Comparison of ENCODE assay signal across 15 cellular contexts in the genomic region with DNA sequence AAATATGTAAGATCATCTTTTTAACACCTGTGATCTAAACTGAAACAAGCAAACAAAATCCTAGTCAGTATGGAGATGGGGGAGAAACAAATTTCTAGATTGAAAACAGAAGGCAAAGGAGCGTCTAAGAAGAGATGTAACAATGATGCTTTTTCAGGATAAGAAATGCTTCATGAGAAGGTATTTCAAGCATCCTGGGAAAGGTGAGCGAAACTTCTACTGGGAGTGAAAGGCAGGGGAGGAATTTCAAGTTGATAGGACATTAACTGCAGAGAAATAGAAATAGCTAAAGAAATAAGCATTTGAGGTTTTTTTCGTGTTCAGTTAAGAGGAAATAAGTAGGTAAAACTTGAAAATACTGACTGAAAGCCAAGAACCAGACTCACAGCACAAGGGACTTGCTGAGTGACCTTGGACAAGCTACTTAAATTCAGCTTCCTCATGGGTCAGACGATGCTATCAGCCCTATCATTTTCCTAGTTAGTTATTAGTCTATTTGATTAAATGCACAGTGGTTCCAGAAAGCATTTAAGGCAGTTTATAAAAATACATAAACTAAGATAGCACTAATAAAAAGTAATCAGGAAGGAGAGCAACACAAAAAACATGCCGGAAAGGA.
"Had no signal": no experiment of that assay in that cellular context is flagged by ENCODE, and none has a peak within 500 bp of the region (broad histone marks: within the 10 kb centered on the region; RNA-seq: fewer than 3 reads in every experiment).

No MANE protein-coding gene starts in this region.

- H3K9me3 Mint-ChIP-seq: activated naive CD4-positive, alpha-beta T cell treated with anti-CD3 and anti-CD28 coated beads, Interleukin-2, amount 50 U/mL, for 72 hours; activated T-cell treated with anti-CD3 and anti-CD28 coated beads, Interleukin-2, amount 50 U/mL, for 4 hours; nephron progenitor cell; T-helper 2 cell treated with Interferon-gamma antibody and Interleukin-4, amounts not matched to agents 5 μg/mL and 100 μg/mL, for 36 hours had no signal

- H3K4me3 Mint-ChIP-seq: activated T-cell treated with anti-CD3 and anti-CD28 coated beads, Interleukin-2, amount 50 U/mL, for 4 hours; nephron progenitor cell; T-helper 2 cell treated with Interferon-gamma antibody and Interleukin-4, amounts not matched to agents 5 μg/mL and 100 μg/mL, for 36 hours had no signal

- H3K9me3 ChIP-seq: esophagus squamous epithelium, right atrium auricular region, stomach, vagina had no signal

- H3K27ac Mint-ChIP-seq: activated naive CD4-positive, alpha-beta T cell treated with anti-CD3 and anti-CD28 coated beads, Interleukin-2, amount 50 U/mL, for 72 hours; T-helper 2 cell treated with Interferon-gamma antibody and Interleukin-4, amounts not matched to agents 5 μg/mL and 100 μg/mL, for 36 hours had no signal

- ATAC-seq: activated CD4-positive, CD25-positive, alpha-beta regulatory T cell treated with anti-CD3 and anti-CD28 coated beads, Interleukin-2, amount 50 U/mL, for 24 hours; activated naive CD4-positive, alpha-beta T cell treated with anti-CD3 and anti-CD28 coated beads, Interleukin-2, amount 50 U/mL, for 72 hours; activated T-cell treated with anti-CD3 and anti-CD28 coated beads, Interleukin-2, amount 50 U/mL, for 4 hours; left colon had no signal

- H3K4me1 Mint-ChIP-seq: nephron progenitor cell had no signal

- H3K4me1 ChIP-seq: esophagus squamous epithelium, vagina had no signal

- H3K27ac ChIP-seq: right atrium auricular region, vagina had no signal

- H3K4me3 ChIP-seq: esophagus squamous epithelium, lung, right atrium auricular region, stomach, vagina had no signal

- H3K36me3 Mint-ChIP-seq: activated naive CD4-positive, alpha-beta T cell treated with anti-CD3 and anti-CD28 coated beads, Interleukin-2, amount 50 U/mL, for 72 hours had no signal

- H3K27me3 ChIP-seq: esophagus squamous epithelium, right atrium auricular region, stomach, vagina had no signal

- H3K36me3 ChIP-seq: esophagus squamous epithelium, right atrium auricular region, stomach, vagina had no signal

- DNase-seq: activated effector memory CD4-positive, alpha-beta T cell treated with anti-CD3 and anti-CD28 coated beads, Interleukin-2, amount 50 U/mL, for 16 hours; activated T-cell treated with anti-CD3 and anti-CD28 coated beads, Interleukin-2, amount 50 U/mL, for 4 hours; esophagus squamous epithelium; foreskin fibroblast; glutamatergic neuron; left colon; nephron progenitor cell; small intestine; stomach had no signal
